Comparison of ENCODE assay signal across 22 cellular contexts in the genomic region with DNA sequence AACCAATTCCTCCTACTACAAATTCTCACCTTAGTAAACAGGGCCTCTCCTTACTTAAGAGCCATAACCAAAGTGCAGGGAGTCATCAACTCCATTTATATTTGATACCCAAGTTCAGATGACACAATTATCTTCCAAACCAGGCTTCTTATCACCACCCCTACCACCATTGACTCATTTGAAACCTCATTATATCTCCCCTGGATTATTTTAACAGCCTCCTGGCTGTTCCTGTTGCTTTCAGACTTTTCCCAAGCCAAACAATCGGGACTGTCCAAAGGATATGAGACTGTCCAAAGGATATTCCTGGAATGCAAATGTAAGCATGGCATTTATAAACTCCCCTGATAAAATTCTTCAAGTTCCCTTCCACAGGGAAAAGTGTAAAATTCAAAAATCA.
"Had no signal": no experiment of that assay in that cellular context is flagged by ENCODE, and none has a peak within 500 bp of the region (broad histone marks: within the 10 kb centered on the region; RNA-seq: fewer than 3 reads in every experiment).

No MANE protein-coding gene starts in this region.

- DNase-seq: activated CD4-positive, alpha-beta T cell treated with anti-CD3 and anti-CD28 coated beads, Interleukin-2, amount 10 ng/mL, durations not matched to agents 7 days and 5 days; activated CD4-positive, CD25-positive, alpha-beta regulatory T cell treated with anti-CD3 and anti-CD28 coated beads, Interleukin-2, amount 50 U/mL, for 72 hours; activated T-cell treated with anti-CD3 and anti-CD28 coated beads, Interleukin-2, amount 50 U/mL, for 1 hour; cerebellar nuclear complex; effector memory CD4-positive, alpha-beta T cell; heart right ventricle; islet precursor cell; left cardiac atrium; naive thymus-derived CD8-positive, alpha-beta T cell; pancreas; SJCRH30; stimulated activated CD4-positive, alpha-beta T cell treated with anti-CD3 and anti-CD28 coated beads, Interleukin-4, amount 100 ng/mL, for 1 hour; stimulated activated naive CD4-positive, alpha-beta T cell; T-helper 1 cell; thyroid gland; WERI-Rb-1 had no signal

- FAIRE-seq: pancreas, TTC549 had no signal

- H3K27ac Mint-ChIP-seq: activated CD4-positive, alpha-beta T cell treated with anti-CD3 and anti-CD28 coated beads, Interleukin-2, amount 10 ng/mL, durations not matched to agents 7 days and 5 days; activated naive CD8-positive, alpha-beta T cell; mesothelial cell of epicardium had no signal

- H3K4me1 ChIP-seq: pancreas, SJCRH30 had no signal

- H3K9me3 Mint-ChIP-seq: activated CD4-positive, alpha-beta T cell treated with anti-CD3 and anti-CD28 coated beads, Interleukin-2, amount 10 ng/mL, durations not matched to agents 7 days and 5 days had no signal

- H3K27me3 ChIP-seq: esophagus muscularis mucosa, gastroesophageal sphincter, SJCRH30, thyroid gland had no signal

- H3K4me3 ChIP-seq: esophagus muscularis mucosa, gastroesophageal sphincter, heart right ventricle, pancreas, SJCRH30, thyroid gland had no signal

- H3K9me3 ChIP-seq: neutrophil, pancreas, SJCRH30, thyroid gland had no signal

- H3K36me3 ChIP-seq: esophagus muscularis mucosa, gastroesophageal sphincter, heart right ventricle, neutrophil, pancreas, SJCRH30, thyroid gland, WERI-Rb-1 had no signal

- H3K27me3 Mint-ChIP-seq: activated CD4-positive, alpha-beta T cell treated with anti-CD3 and anti-CD28 coated beads, Interleukin-2, amount 10 ng/mL, durations not matched to agents 7 days and 5 days had no signal

- H3K27ac ChIP-seq: neutrophil, pancreas, SJCRH30, thyroid gland, WERI-Rb-1 had no signal

- ATAC-seq: naive thymus-derived CD8-positive, alpha-beta T cell had no signal

- H3K4me1 Mint-ChIP-seq: activated CD4-positive, alpha-beta T cell treated with anti-CD3 and anti-CD28 coated beads, Interleukin-2, amount 10 ng/mL, durations not matched to agents 7 days and 5 days; naive thymus-derived CD8-positive, alpha-beta T cell had no signal

- H3K36me3 Mint-ChIP-seq: activated naive CD8-positive, alpha-beta T cell; mesothelial cell of epicardium; naive thymus-derived CD8-positive, alpha-beta T cell had no signal

- H3K4me3 Mint-ChIP-seq: activated CD4-positive, alpha-beta T cell treated with anti-CD3 and anti-CD28 coated beads, Interleukin-2, amount 10 ng/mL, durations not matched to agents 7 days and 5 days; activated naive CD8-positive, alpha-beta T cell; mesothelial cell of epicardium; naive thymus-derived CD8-positive, alpha-beta T cell had no signal
